ENCODE assay signal across 25 cellular contexts in genomic region chr11:86108890-86109638, GRCh38.
"Had no signal": no experiment of that assay in that cellular context is flagged by ENCODE, and none has a peak within 500 bp of the region (broad histone marks: within the 10 kb centered on the region; RNA-seq: fewer than 3 reads in every experiment).

No MANE protein-coding gene starts in this region.

- H3K27ac Mint-ChIP-seq: activated CD4-positive, alpha-beta T cell treated with anti-CD3 and anti-CD28 coated beads, Interleukin-2, amount 10 ng/mL, durations not matched to agents 7 days and 5 days; activated CD8-positive, alpha-beta T cell treated with anti-CD3 and anti-CD28 coated beads, Interleukin-2, amount 10 ng/mL, durations not matched to agents 7 days and 5 days; activated T-helper 2 cell treated with anti-CD3 and anti-CD28 coated beads, Interferon-gamma antibody, Interleukin-2, Interleukin-4, amounts not matched to agents 10 μg/mL and 5 μg/mL and 100 μg/mL, durations not matched to agents 14 hours and 24 hours and 36 hours; type B pancreatic cell had no signal

- DNase-seq: activated CD4-positive, alpha-beta T cell treated with anti-CD3 and anti-CD28 coated beads, Interleukin-2, amount 10 ng/mL, durations not matched to agents 7 days and 5 days; activated CD4-positive, CD25-positive, alpha-beta regulatory T cell treated with anti-CD3 and anti-CD28 coated beads, Interleukin-2, amount 50 U/mL, for 72 hours; activated CD8-positive, alpha-beta T cell treated with anti-CD3 and anti-CD28 coated beads, Interleukin-2, amount 10 ng/mL, durations not matched to agents 7 days and 5 days; activated naive CD4-positive, alpha-beta T cell; activated T-cell treated with anti-CD3 and anti-CD28 coated beads, Interleukin-2, amount 50 U/mL, for 1 hour; adrenal gland; brain microvascular endothelial cell; caudate nucleus; colonic mucosa; dorsolateral prefrontal cortex; effector memory CD8-positive, alpha-beta T cell; esophagus squamous epithelium; gastrocnemius medialis; hypothalamus; sigmoid colon; stimulated activated CD4-positive, alpha-beta T cell treated with anti-CD3 and anti-CD28 coated beads, Interleukin-15, amount 100 ng/mL, for 24 hours; stimulated activated naive CD4-positive, alpha-beta T cell; testis had no signal

- H3K4me3 ChIP-seq: adrenal gland, ascending aorta, colonic mucosa, dorsolateral prefrontal cortex, esophagus squamous epithelium, gastrocnemius medialis, sigmoid colon, smooth muscle cell, testis had no signal

- H3K36me3 ChIP-seq: adrenal gland, ascending aorta, brain microvascular endothelial cell, colonic mucosa, esophagus squamous epithelium, gastrocnemius medialis, sigmoid colon had no signal

- H3K4me3 Mint-ChIP-seq: activated CD4-positive, alpha-beta T cell treated with anti-CD3 and anti-CD28 coated beads, Interleukin-2, amount 10 ng/mL, durations not matched to agents 7 days and 5 days; activated CD8-positive, alpha-beta T cell treated with anti-CD3 and anti-CD28 coated beads, Interleukin-2, amount 10 ng/mL, durations not matched to agents 7 days and 5 days; activated naive CD8-positive, alpha-beta T cell; effector memory CD8-positive, alpha-beta T cell; natural killer cell treated with Interleukin-12 subunit alpha and Interleukin-12 subunit beta and Interleukin-15 and Interleukin-18, amount 100 ng/mL, for 72 hours; type B pancreatic cell had no signal

- H3K27me3 Mint-ChIP-seq: activated naive CD8-positive, alpha-beta T cell; effector memory CD8-positive, alpha-beta T cell; natural killer cell treated with Interleukin-12 subunit alpha and Interleukin-12 subunit beta and Interleukin-15 and Interleukin-18, amount 100 ng/mL, for 72 hours had no signal

- H3K4me1 ChIP-seq: adrenal gland, ascending aorta, colonic mucosa, esophagus squamous epithelium, gastrocnemius medialis, parathyroid adenoma, sigmoid colon, testis had no signal

- ATAC-seq: activated CD8-positive, alpha-beta T cell treated with anti-CD3 and anti-CD28 coated beads, Interleukin-2, amount 10 ng/mL, durations not matched to agents 7 days and 5 days; effector memory CD8-positive, alpha-beta T cell; gastrocnemius medialis; natural killer cell treated with Interleukin-12 subunit alpha and Interleukin-12 subunit beta and Interleukin-15 and Interleukin-18, amount 100 ng/mL, for 72 hours had no signal

- H3K36me3 Mint-ChIP-seq: activated naive CD8-positive, alpha-beta T cell; natural killer cell treated with Interleukin-12 subunit alpha and Interleukin-12 subunit beta and Interleukin-15 and Interleukin-18, amount 100 ng/mL, for 72 hours; type B pancreatic cell had no signal

- H3K9me3 ChIP-seq: adrenal gland, ascending aorta, colonic mucosa, esophagus squamous epithelium, gastrocnemius medialis, sigmoid colon, testis had no signal

- H3K79me2 ChIP-seq: parathyroid adenoma had no signal

- H3K9me3 Mint-ChIP-seq: activated T-helper 2 cell treated with anti-CD3 and anti-CD28 coated beads, Interferon-gamma antibody, Interleukin-2, Interleukin-4, amounts not matched to agents 10 μg/mL and 5 μg/mL and 100 μg/mL, durations not matched to agents 14 hours and 24 hours and 36 hours; effector memory CD8-positive, alpha-beta T cell; type B pancreatic cell had no signal

- H3K27me3 ChIP-seq: adrenal gland, ascending aorta, brain microvascular endothelial cell, colonic mucosa, dorsolateral prefrontal cortex, esophagus squamous epithelium, gastrocnemius medialis, sigmoid colon, testis had no signal

- H3K27ac ChIP-seq: adrenal gland, ascending aorta, brain microvascular endothelial cell, colonic mucosa, dorsolateral prefrontal cortex, esophagus squamous epithelium, gastrocnemius medialis, parathyroid adenoma, sigmoid colon, testis had no signal

- H3K4me2 ChIP-seq: smooth muscle cell had no signal

- H3K4me1 Mint-ChIP-seq: activated CD4-positive, alpha-beta T cell treated with anti-CD3 and anti-CD28 coated beads, Interleukin-2, amount 10 ng/mL, durations not matched to agents 7 days and 5 days had no signal

- H3K9ac ChIP-seq: parathyroid adenoma had no signal
